ENCODE assay signal across 7 cellular contexts in genomic region chr6:119076966-119077642, GRCh38. TPM values are rescaled to one million over a fixed set of nuclear protein-coding genes. Genes with fewer than 3 reads are reported as not detected.
A peak's percentile ranks its signal among the peaks of the same experiment; 100 is the strongest.
DNase-seq lines count a peak whose midpoint lies in the region; TF ChIP-seq lines count a peak whose summit lies in the region.

No MANE protein-coding gene starts in this region.

- no peak overlapping the region for H3K9ac ChIP-seq in HUES6 (ENCODE audit: low read length)
- peak overlapping the region; percentile 57; the same call in 1 of the 2 replicates for H3K9ac ChIP-seq in iPS-20b (ENCODE audit: low read depth, low read length)
- peak overlapping the region in 1 of 3 donors; percentile 42 for H3K9ac ChIP-seq in skeletal muscle tissue (ENCODE audit: low read depth in 1 of 3, low read length in 3 of 3)

- H3K27me3 ChIP-seq in HUES6 (ENCODE audit: control insufficient read depth, insufficient read depth, low read length) (peaks cover 39% of the 10 kb centered on the region), WERI-Rb-1 (ENCODE audit: insufficient read depth, low read depth, severe bottlenecking) (no peaks in the 10 kb centered on the region), iPS-20b (ENCODE audit: insufficient read depth, low read length) (peaks cover 38% of the 10 kb centered on the region), skeletal muscle tissue (ENCODE audit: control insufficient read depth in 3 of 3, insufficient read depth in 3 of 3, low read length in 3 of 3) (peaks cover 0 to 4% (median 0%) of the 10 kb centered on the region in 3 donors)

- peak overlapping the region; percentile 63 for H3K4me3 ChIP-seq in HUES6 (ENCODE audit: low read depth, low read length)
- peak overlapping the region; percentile 57 for H3K4me3 ChIP-seq in WERI-Rb-1 (ENCODE audit: low read depth, low read length)
- peak overlapping the region; percentile 90 for H3K4me3 ChIP-seq in iPS-20b (ENCODE audit: low read length)
- peak overlapping the region; percentile 38 to 84 (median 78) for H3K4me3 ChIP-seq in skeletal muscle tissue (ENCODE audit: low read length in 3 of 3)

- H3K27ac ChIP-seq in HUES6 (ENCODE audit: low read depth, low read length) (no peak overlapping the region), WERI-Rb-1 (no peak overlapping the region), iPS-20b (ENCODE audit: low read length) (no peak overlapping the region), skeletal muscle tissue (ENCODE audit: low read depth, low read length) (no peak overlapping the region)

- TF ChIP-seq CTCF in WERI-Rb-1 (IDR thresholded peaks at IDR 0.05; ENCODE audit: low read depth, low read length): no peak

- H3K4me1 ChIP-seq in HUES6 (ENCODE audit: control insufficient read depth, insufficient read depth, low read length): no peaks in the 10 kb centered on the region
- H3K4me1 ChIP-seq in iPS-20b (ENCODE audit: insufficient read depth, low read length): peaks cover 3% of the 10 kb centered on the region; the same call in 1 of the 2 replicates
- peaks cover 10 to 15% (median 14%) of the 10 kb centered on the region in 3 donors for H3K4me1 ChIP-seq in skeletal muscle tissue (ENCODE audit: control insufficient read depth in 3 of 3, insufficient read depth in 3 of 3, low read length in 3 of 3)

- DNase-seq in WERI-Rb-1 (no peak), UCSD-AML1 (lab: John Stamatoyannopoulos, UW; ENCODE audit: unreplicated experiment) (no peak), NCI-H226 (no peak)
- no peak for DNase-seq in stimulated activated CD4-positive, alpha-beta T cell treated with anti-CD3 and anti-CD28 coated beads, Interleukin-1b, Interleukin-23, amount 100 ng/mL, for 48 hours

- H3K9me3 ChIP-seq in HUES6 (ENCODE audit: control insufficient read depth, insufficient read depth, low read depth, low read length): peaks cover 13% of the 10 kb centered on the region
- H3K9me3 ChIP-seq in WERI-Rb-1 (ENCODE audit: severe bottlenecking): no peaks in the 10 kb centered on the region
- peaks cover 6% of the 10 kb centered on the region for H3K9me3 ChIP-seq in iPS-20b (ENCODE audit: insufficient read depth, low read depth, low read length)
- H3K9me3 ChIP-seq in skeletal muscle tissue (ENCODE audit: control insufficient read depth in 3 of 3, low read length in 3 of 3): no peaks in the 10 kb centered on the region

- H3K36me3 ChIP-seq in HUES6 (ENCODE audit: control insufficient read depth, insufficient read depth, low read length) (no peaks in the 10 kb centered on the region), WERI-Rb-1 (no peaks in the 10 kb centered on the region), iPS-20b (ENCODE audit: insufficient read depth, low read depth, low read length) (no peaks in the 10 kb centered on the region), skeletal muscle tissue (ENCODE audit: control insufficient read depth in 3 of 3, insufficient read depth in 3 of 3, low read length in 3 of 3) (no peaks in the 10 kb centered on the region)

RNA-seq across cellular contexts. Expression of gene FAM184A, which starts 1.4 kb away (rescaled TPM):
- 10.4 TPM for total RNA-seq in skeletal muscle tissue
